In the genomic region with DNA sequence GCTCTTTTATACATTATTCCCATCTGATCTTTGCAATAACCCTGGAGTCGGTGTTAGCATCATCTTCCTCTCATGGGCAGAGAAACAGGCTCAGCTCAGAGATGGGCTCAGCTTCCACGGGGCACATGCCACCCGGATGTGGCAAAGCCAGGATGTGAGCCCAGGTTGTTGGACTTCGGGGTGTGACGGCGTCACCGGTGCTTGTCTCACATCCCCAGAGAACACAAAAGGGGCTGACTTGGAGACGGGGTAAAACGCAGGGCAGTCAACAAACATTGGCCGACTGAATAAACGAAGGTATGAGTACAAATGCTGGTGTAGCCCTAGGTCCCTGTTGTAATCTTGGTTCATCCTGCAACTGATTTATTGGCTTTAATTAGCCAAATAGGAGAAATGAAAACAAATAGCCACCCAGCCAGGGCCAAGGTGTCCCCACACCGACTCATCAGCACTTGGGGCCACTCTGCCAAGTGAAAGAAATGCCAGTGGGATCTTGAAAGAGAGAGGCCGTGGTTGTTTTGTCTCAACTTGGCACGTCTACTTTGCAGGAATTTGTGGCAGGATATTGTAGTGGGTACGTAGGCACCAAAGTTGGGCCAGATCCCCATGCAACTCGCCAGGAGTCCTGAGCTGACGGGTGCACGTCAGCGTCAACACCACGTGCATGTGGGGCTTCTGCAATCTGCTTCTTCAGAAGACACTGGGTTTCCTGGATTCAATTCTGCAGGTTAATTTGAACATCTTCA, we compare ENCODE assay signal across 1 cellular context.
TF ChIP-seq lines count a peak whose summit lies in the region.

No MANE protein-coding gene starts in this region.

TF ChIP-seq in HepG2, 621 proteins besides CTCF, POLR2A, EP300 and RAD21:
- TF ChIP-seq CREB1 (IDR thresholded peaks at IDR 0.05) (peak; percentile 27; the same call in 1 of the 2 replicates), CREB1 (CRISPR knock-in tag; IDR thresholded peaks at IDR 0.05) (no peak), ZKSCAN1 (IDR thresholded peaks at IDR 0.05; ENCODE audit: low read length) (no peak), ZNF777 (CRISPR knock-in tag; IDR thresholded peaks at IDR 0.05) (no peak)
